1 cellular context compared by ENCODE assay signal in the genomic region with DNA sequence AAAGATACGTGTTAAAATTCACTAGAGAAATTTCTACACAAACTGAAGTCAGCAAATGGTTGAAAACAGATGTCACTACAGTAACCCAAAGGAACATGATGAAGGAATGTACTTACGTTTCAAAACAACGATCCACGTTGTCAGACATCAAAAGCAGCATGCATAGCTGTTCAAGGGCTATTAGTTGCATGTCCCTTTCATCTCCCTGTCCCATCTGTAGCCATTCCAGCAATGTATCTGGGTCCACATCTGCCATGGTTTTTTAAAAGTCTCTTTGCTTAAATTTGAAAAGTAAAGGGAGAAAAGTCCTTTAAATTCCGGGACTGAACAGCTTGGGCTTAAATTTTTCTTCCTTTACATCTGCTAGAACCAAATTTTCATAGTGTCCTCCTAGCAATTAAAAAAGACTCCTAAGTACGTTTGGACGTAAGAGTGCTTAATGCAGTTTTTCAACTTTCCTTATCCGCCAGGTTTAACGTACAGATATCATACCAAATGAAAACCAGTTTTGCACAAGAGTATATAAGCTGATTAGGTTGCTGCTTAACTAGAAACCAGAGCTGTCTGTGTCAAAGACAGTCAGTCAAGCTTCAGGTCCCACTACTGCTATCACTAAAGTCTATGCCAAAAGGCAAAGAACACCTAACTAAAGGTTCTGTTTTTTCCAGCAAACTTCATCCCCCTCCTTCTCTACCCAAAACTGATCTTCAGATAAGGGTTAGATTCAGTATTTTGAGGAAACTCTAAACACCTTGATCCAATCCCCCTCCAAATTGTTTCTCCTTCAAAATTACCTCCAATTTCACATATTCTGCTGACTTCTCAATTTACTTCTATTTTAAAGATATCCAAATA.
TF ChIP-seq lines count a peak whose summit lies in the region.

No MANE protein-coding gene starts in this region.

TF ChIP-seq in HepG2, 621 proteins besides CTCF, POLR2A, EP300 and RAD21 (continued from another document and continues in another):
- TF ChIP-seq SKI (IDR thresholded peaks at IDR 0.05; ENCODE audit: partially characterized antibody) (peak; percentile 58), SALL1 (CRISPR knock-in tag; IDR thresholded peaks at IDR 0.05) (peak; percentile 68; the same call in 1 of the 2 replicates), FOXK1 (CRISPR knock-in tag; IDR thresholded peaks at IDR 0.05; ENCODE audit: borderline replicate concordance, low read depth) (peak; percentile 99; the same call in 1 of the 2 replicates), SP140L (CRISPR knock-in tag; IDR thresholded peaks at IDR 0.05; ENCODE audit: borderline replicate concordance) (peak; percentile 43; the same call in 1 of the 2 replicates), ZFY (CRISPR knock-in tag; IDR thresholded peaks at IDR 0.05) (0 out of 2 replicates have a peak, but pooled peaks have one; percentile 34), HHEX (CRISPR knock-in tag; IDR thresholded peaks at IDR 0.05) (peak; percentile 94), PITX1 (CRISPR knock-in tag; IDR thresholded peaks at IDR 0.05) (peak; percentile 51; the same call in 1 of the 2 replicates), KDM1A (CRISPR knock-in tag; IDR thresholded peaks at IDR 0.05) (peak; percentile 90), ZSCAN25 (CRISPR knock-in tag; IDR thresholded peaks at IDR 0.05) (peak; percentile 52; the same call in 1 of the 2 replicates), ARID4A (CRISPR knock-in tag; IDR thresholded peaks at IDR 0.05; ENCODE audit: borderline replicate concordance) (peak; percentile 97), ZBTB21 (CRISPR knock-in tag; IDR thresholded peaks at IDR 0.05) (peak; percentile 85), ZNF501 (CRISPR knock-in tag; IDR thresholded peaks at IDR 0.05) (no peak), ATF7-NPFF (CRISPR knock-in tag; IDR thresholded peaks at IDR 0.05; ENCODE audit: low read depth) (0 out of 2 replicates have a peak, but pooled peaks have one; percentile 34), SIX1 (CRISPR knock-in tag; IDR thresholded peaks at IDR 0.05; ENCODE audit: borderline replicate concordance) (peak; percentile 92; the same call in 1 of the 2 replicates), JARID2 (CRISPR knock-in tag; IDR thresholded peaks at IDR 0.05; ENCODE audit: insufficient replicate concordance) (peak; percentile 90), KDM5B (CRISPR knock-in tag; IDR thresholded peaks at IDR 0.05; ENCODE audit: borderline replicate concordance) (no peak), ZNF737 (CRISPR knock-in tag; IDR thresholded peaks at IDR 0.05; ENCODE audit: borderline replicate concordance) (no peak), BCL6 (CRISPR knock-in tag; IDR thresholded peaks at IDR 0.05) (peak; percentile 94), TARDBP (CRISPR knock-in tag; IDR thresholded peaks at IDR 0.05) (peak; percentile 56; the same call in 1 of the 2 replicates), POLR2AphosphoS2 (IDR thresholded peaks at IDR 0.05; ENCODE audit: low read depth, low read length) (0 out of 2 replicates have a peak, but pooled peaks have one; percentile 33), NR2F1 (CRISPR knock-in tag; IDR thresholded peaks at IDR 0.05) (peak; percentile 22 to 33; a peak in 1 of 4 replicates), ZBED4 (CRISPR knock-in tag; IDR thresholded peaks at IDR 0.05; ENCODE audit: borderline replicate concordance) (peak; percentile 55; the same call in 1 of the 2 replicates), TCF7L2 (IDR thresholded peaks at IDR 0.05; ENCODE audit: low read depth, low read length) (peak; percentile 91), TGIF2 (CRISPR knock-in tag; IDR thresholded peaks at IDR 0.05) (peak; percentile 100), ZBTB2 (CRISPR knock-in tag; IDR thresholded peaks at IDR 0.05; ENCODE audit: low read depth) (0 out of 2 replicates have a peak, but pooled peaks have one; percentile 29), REPIN1 (CRISPR knock-in tag; IDR thresholded peaks at IDR 0.05; ENCODE audit: borderline replicate concordance, low read depth) (0 out of 2 replicates have a peak, but pooled peaks have one; percentile 49)
- TF ChIP-seq, protein P1, sequence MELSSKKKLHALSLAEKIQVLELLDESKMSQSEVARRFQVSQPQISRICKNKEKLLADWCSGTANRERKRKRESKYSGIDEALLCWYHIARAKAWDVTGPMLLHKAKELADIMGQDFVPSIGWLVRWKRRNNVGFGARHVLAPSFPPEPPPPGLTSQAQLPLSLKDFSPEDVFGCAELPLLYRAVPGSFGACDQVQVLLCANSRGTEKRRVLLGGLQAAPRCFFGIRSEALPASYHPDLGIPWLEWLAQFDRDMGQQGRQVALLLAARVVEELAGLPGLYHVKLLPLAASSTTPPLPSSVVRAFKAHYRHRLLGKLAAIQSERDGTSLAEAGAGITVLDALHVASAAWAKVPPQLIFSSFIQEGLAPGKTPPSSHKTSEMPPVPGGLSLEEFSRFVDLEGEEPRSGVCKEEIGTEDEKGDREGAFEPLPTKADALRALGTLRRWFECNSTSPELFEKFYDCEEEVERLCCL (CRISPR knock-in tag; IDR thresholded peaks at IDR 0.05; ENCODE audit: borderline replicate concordance) = 0 out of 2 replicates have a peak, but pooled peaks have one; percentile 31
- TF ChIP-seq, protein P2, sequence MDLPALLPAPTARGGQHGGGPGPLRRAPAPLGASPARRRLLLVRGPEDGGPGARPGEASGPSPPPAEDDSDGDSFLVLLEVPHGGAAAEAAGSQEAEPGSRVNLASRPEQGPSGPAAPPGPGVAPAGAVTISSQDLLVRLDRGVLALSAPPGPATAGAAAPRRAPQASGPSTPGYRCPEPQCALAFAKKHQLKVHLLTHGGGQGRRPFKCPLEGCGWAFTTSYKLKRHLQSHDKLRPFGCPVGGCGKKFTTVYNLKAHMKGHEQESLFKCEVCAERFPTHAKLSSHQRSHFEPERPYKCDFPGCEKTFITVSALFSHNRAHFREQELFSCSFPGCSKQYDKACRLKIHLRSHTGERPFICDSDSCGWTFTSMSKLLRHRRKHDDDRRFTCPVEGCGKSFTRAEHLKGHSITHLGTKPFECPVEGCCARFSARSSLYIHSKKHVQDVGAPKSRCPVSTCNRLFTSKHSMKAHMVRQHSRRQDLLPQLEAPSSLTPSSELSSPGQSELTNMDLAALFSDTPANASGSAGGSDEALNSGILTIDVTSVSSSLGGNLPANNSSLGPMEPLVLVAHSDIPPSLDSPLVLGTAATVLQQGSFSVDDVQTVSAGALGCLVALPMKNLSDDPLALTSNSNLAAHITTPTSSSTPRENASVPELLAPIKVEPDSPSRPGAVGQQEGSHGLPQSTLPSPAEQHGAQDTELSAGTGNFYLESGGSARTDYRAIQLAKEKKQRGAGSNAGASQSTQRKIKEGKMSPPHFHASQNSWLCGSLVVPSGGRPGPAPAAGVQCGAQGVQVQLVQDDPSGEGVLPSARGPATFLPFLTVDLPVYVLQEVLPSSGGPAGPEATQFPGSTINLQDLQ (CRISPR knock-in tag; IDR thresholded peaks at IDR 0.05) = no peak
- TF ChIP-seq, protein P3, sequence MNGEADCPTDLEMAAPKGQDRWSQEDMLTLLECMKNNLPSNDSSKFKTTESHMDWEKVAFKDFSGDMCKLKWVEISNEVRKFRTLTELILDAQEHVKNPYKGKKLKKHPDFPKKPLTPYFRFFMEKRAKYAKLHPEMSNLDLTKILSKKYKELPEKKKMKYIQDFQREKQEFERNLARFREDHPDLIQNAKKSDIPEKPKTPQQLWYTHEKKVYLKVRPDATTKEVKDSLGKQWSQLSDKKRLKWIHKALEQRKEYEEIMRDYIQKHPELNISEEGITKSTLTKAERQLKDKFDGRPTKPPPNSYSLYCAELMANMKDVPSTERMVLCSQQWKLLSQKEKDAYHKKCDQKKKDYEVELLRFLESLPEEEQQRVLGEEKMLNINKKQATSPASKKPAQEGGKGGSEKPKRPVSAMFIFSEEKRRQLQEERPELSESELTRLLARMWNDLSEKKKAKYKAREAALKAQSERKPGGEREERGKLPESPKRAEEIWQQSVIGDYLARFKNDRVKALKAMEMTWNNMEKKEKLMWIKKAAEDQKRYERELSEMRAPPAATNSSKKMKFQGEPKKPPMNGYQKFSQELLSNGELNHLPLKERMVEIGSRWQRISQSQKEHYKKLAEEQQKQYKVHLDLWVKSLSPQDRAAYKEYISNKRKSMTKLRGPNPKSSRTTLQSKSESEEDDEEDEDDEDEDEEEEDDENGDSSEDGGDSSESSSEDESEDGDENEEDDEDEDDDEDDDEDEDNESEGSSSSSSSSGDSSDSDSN (CRISPR knock-in tag; IDR thresholded peaks at IDR 0.05) = peak; percentile 54
- TF ChIP-seq, protein P4, sequence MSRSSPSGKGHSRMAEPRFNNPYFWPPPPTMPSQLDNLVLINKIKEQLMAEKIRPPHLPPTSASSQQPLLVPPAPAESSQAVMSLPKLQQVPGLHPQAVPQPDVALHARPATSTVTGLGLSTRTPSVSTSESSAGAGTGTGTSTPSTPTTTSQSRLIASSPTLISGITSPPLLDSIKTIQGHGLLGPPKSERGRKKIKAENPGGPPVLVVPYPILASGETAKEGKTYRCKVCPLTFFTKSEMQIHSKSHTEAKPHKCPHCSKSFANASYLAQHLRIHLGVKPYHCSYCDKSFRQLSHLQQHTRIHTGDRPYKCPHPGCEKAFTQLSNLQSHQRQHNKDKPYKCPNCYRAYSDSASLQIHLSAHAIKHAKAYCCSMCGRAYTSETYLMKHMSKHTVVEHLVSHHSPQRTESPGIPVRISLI (CRISPR knock-in tag; IDR thresholded peaks at IDR 0.05; ENCODE audit: borderline replicate concordance) = no peak
- TF ChIP-seq, protein P5, sequence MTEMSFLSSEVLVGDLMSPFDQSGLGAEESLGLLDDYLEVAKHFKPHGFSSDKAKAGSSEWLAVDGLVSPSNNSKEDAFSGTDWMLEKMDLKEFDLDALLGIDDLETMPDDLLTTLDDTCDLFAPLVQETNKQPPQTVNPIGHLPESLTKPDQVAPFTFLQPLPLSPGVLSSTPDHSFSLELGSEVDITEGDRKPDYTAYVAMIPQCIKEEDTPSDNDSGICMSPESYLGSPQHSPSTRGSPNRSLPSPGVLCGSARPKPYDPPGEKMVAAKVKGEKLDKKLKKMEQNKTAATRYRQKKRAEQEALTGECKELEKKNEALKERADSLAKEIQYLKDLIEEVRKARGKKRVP (CRISPR knock-in tag; IDR thresholded peaks at IDR 0.05) = peak in 1 of 2 experiments; percentile 82; a peak in 2 of 4 replicates
- TF ChIP-seq, protein P6, sequence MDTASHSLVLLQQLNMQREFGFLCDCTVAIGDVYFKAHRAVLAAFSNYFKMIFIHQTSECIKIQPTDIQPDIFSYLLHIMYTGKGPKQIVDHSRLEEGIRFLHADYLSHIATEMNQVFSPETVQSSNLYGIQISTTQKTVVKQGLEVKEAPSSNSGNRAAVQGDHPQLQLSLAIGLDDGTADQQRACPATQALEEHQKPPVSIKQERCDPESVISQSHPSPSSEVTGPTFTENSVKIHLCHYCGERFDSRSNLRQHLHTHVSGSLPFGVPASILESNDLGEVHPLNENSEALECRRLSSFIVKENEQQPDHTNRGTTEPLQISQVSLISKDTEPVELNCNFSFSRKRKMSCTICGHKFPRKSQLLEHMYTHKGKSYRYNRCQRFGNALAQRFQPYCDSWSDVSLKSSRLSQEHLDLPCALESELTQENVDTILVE (CRISPR knock-in tag; IDR thresholded peaks at IDR 0.05) = peak; percentile 90
